In the genomic region with DNA sequence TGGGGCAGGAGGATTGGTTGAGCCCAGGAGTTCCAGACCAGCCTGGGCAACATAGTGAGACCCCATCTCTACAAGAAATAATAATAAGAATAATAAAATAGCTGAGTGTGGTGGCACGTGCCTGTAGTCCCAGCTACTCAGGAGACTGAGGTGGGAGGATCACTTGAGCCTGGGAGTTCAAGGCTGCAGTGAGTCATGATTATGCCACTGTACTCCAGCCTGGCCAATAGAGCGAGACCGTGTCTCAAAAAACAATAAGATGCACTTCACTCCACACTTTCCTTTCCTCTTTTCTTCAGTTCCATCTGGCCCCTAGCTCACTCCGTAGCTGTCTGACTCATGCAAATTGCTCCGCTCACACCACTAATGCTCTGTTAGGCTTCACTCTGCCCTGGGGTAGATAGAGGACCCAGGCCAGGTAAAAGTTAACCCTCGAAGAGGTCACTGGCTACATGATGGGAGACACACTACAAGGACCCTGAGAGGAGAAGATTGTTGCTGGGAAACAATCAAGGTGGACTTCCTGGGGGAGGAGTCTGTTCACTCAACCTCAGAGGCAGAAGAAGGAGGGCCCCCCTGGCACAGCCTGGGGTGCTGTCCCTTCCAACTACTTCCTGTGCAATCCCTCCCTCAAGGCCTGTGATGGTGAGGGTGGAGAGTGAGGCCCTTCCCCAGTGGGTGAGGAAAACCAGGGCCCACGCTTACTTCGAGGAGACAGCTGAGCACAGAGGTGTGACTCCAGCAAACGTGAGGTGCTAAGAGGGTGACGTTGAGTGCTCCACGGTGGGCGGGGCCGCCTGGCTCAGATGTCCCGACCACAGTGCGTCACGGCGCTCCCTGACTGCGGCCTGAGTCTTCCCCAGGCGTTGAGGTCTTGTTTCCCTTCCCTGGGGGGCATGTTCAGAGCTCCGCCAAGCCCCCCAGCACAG, we compare ENCODE assay signal across 9 cellular contexts. TPM values are rescaled to one million over a fixed set of nuclear protein-coding genes. Genes with fewer than 3 reads are reported as not detected.
DNase-seq lines count a peak whose midpoint lies in the region; ATAC-seq and TF ChIP-seq lines count a peak whose summit lies in the region.
"Had no signal": no experiment of that assay in that cellular context is flagged by ENCODE, and none has a peak within 500 bp of the region (broad histone marks: within the 10 kb centered on the region; RNA-seq: fewer than 3 reads in every experiment).

No MANE protein-coding gene starts in this region.

- no peaks in the 10 kb centered on the region for H3K9me3 Mint-ChIP-seq in activated naive CD8-positive, alpha-beta T cell treated with anti-CD3 and anti-CD28 coated beads, Interleukin-2, amount 10 ng/mL, durations not matched to agents 7 days and 5 days

- H3K27me3 Mint-ChIP-seq in activated naive CD8-positive, alpha-beta T cell treated with anti-CD3 and anti-CD28 coated beads, Interleukin-2, amount 10 ng/mL, durations not matched to agents 7 days and 5 days = no peaks in the 10 kb centered on the region

- peak; percentile 30 for ATAC-seq in GM21619 (IDR thresholded peaks at IDR 0.05; ENCODE audit: unreplicated experiment)
- peak; percentile 46 for ATAC-seq in activated naive CD8-positive, alpha-beta T cell treated with anti-CD3 and anti-CD28 coated beads, Interleukin-2, amount 10 ng/mL, durations not matched to agents 7 days and 5 days (ENCODE audit: low read depth)

- H3K4me3 Mint-ChIP-seq in activated naive CD8-positive, alpha-beta T cell treated with anti-CD3 and anti-CD28 coated beads, Interleukin-2, amount 10 ng/mL, durations not matched to agents 7 days and 5 days = no peak overlapping the region

- H3K4me1 Mint-ChIP-seq in activated naive CD8-positive, alpha-beta T cell treated with anti-CD3 and anti-CD28 coated beads, Interleukin-2, amount 10 ng/mL, durations not matched to agents 7 days and 5 days = peaks cover 29% of the 10 kb centered on the region

- TF ChIP-seq POLR2A in GM10847 (IDR thresholded peaks at IDR 0.05; ENCODE audit: extremely low read depth, insufficient read length) = peak; percentile 49

- peak; percentile 62 for DNase-seq in NCI-H226
- no peak for DNase-seq in activated naive CD8-positive, alpha-beta T cell treated with anti-CD3 and anti-CD28 coated beads, Interleukin-2, amount 10 ng/mL, durations not matched to agents 7 days and 5 days
- DNase-seq in stimulated activated CD8-positive, alpha-beta memory T cell treated with anti-CD3 and anti-CD28 coated beads, Interleukin-4, amount 100 ng/mL, for 24 hours (ENCODE audit: low read depth) = peak; percentile 59
- no peak for DNase-seq in DMS153 treated with DMSO at 0.1 percent for 48 hours (lab: John Stamatoyannopoulos, UW; ENCODE audit: unreplicated experiment)
- DNase-seq in HuH-7 (ENCODE audit: low spot score) = no peak
- DNase-seq in HCEC 1CT = no peak
- DNase-seq: IMR-90 had no signal

- H3K36me3 Mint-ChIP-seq in activated naive CD8-positive, alpha-beta T cell treated with anti-CD3 and anti-CD28 coated beads, Interleukin-2, amount 10 ng/mL, durations not matched to agents 7 days and 5 days = no peaks in the 10 kb centered on the region

- no peak overlapping the region for H3K27ac Mint-ChIP-seq in activated naive CD8-positive, alpha-beta T cell treated with anti-CD3 and anti-CD28 coated beads, Interleukin-2, amount 10 ng/mL, durations not matched to agents 7 days and 5 days

- POLR2A ChIA-PET in activated naive CD8-positive, alpha-beta T cell treated with anti-CD3 and anti-CD28 coated beads, Interleukin-2, amount 10 ng/mL, durations not matched to agents 7 days and 5 days (lab: Charles Lee) = interaction anchor here (0.9 kb wide), 1 partner anchor 9 kb away, joined by 3 read pairs; a partner anchor contains a TSS

RNA-seq across cellular contexts. Expression of a gene that starts 8.8 kb away (rescaled TPM):
- 1 to 10 TPM; 2.6 to 3.7 TPM for total RNA-seq in activated naive CD8-positive, alpha-beta T cell treated with anti-CD3 and anti-CD28 coated beads, Interleukin-2, amount 10 ng/mL, durations not matched to agents 7 days and 5 days
- total RNA-seq: IMR-90 had no signal

RNA-seq across cellular contexts. Expression of a gene that starts 19.9 kb away (rescaled TPM):
- total RNA-seq in activated naive CD8-positive, alpha-beta T cell treated with anti-CD3 and anti-CD28 coated beads, Interleukin-2, amount 10 ng/mL, durations not matched to agents 7 days and 5 days = 10 to 100 TPM in 1 of 2 experiments, 1 to 10 TPM in 1; 8.7 to 11.6 TPM
- total RNA-seq: IMR-90 had no signal

RNA-seq across cellular contexts. Expression of a gene that starts 40.4 kb away (rescaled TPM):
- 100 to 1,000 TPM; 126 to 130 TPM for total RNA-seq in activated naive CD8-positive, alpha-beta T cell treated with anti-CD3 and anti-CD28 coated beads, Interleukin-2, amount 10 ng/mL, durations not matched to agents 7 days and 5 days
- total RNA-seq: IMR-90 had no signal

RNA-seq across cellular contexts. Expression of a gene that starts 57.9 kb away (rescaled TPM):
- 1 to 10 TPM; 2.7 to 3.5 TPM for total RNA-seq in activated naive CD8-positive, alpha-beta T cell treated with anti-CD3 and anti-CD28 coated beads, Interleukin-2, amount 10 ng/mL, durations not matched to agents 7 days and 5 days
- total RNA-seq: IMR-90 had no signal

Comparison
In these comparisons a context has a peak if more than half of its experiments do, and no peak if none do; other contexts are left out.
1. DNase-seq: peak in NCI-H226 (single experiment) and stimulated activated CD8-positive, alpha-beta memory T cell treated with anti-CD3 and anti-CD28 coated beads, Interleukin-4, amount 100 ng/mL, for 24 hours (single experiment); none in activated naive CD8-positive, alpha-beta T cell treated with anti-CD3 and anti-CD28 coated beads, Interleukin-2, amount 10 ng/mL, durations not matched to agents 7 days and 5 days (single experiment), DMS153 treated with DMSO at 0.1 percent for 48 hours (single experiment), HuH-7 (single experiment) and HCEC 1CT (single experiment).